Comparison of ENCODE assay signal across 9 cellular contexts in the genomic region with DNA sequence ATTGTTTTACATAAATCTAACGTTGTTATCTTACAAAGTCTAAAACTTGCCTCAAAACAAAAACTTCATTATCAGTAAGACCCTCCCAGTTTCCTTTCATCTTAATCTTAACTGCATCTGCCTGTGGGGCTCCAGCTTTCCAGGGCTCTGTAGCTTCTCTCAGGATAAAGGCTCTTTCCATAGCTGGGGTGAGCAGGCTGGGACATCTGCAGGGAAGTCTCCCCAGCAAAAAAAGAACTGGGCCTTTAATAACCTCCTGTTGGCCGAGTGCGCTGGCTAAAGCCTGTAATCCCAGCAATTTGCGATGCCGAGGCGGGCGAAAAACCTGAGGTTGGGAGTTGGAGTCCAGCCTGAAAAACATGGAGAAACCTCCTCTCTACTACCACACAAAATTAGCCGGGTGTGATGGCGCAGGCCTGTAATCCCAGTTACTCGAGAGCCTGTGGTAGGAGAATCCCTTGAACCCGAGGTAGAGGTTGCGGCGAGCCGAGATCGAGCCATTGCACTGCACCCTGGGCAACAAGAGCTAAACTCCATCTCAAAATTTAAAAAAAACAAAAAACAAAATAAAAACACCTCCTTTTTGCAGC.
DNase-seq lines count a peak whose midpoint lies in the region; TF ChIP-seq lines count a peak whose summit lies in the region.
"Had no signal": no experiment of that assay in that cellular context is flagged by ENCODE, and none has a peak within 500 bp of the region (broad histone marks: within the 10 kb centered on the region; RNA-seq: fewer than 3 reads in every experiment).

No MANE protein-coding gene starts in this region.

- TF ChIP-seq CTCF in fibroblast of mammary gland (conservative IDR thresholded peaks at IDR 0.05; ENCODE audit: control insufficient read depth, insufficient read depth, low read depth, low read length), result no peak
- TF ChIP-seq CTCF in osteoblast (IDR thresholded peaks at IDR 0.05; ENCODE audit: extremely low read depth, low read depth, low read length), result no peak

- peaks cover 4% of the 10 kb centered on the region for H3K4me1 ChIP-seq in osteoblast (ENCODE audit: insufficient read depth, low read length)

- no peaks in the 10 kb centered on the region for H3K9me3 ChIP-seq in osteoblast (ENCODE audit: low read depth, low read length)

- H3K36me3 ChIP-seq in osteoblast (ENCODE audit: insufficient read depth, low read length), result peaks cover 4% of the 10 kb centered on the region

- DNase-seq in Ammon's horn (ENCODE audit: low spot score), result peak; percentile 3
- DNase-seq in RPMI7951 (ENCODE audit: low read depth), result peak; percentile 1
- DNase-seq in fibroblast of mammary gland (ENCODE audit: low read depth), result peak; percentile 2
- DNase-seq in osteoblast (ENCODE audit: insufficient read length, low spot score, missing footprints), result no peak
- DNase-seq in NCI-H526 (lab: John Stamatoyannopoulos, UW), result no peak
- DNase-seq in COLO668 (lab: John Stamatoyannopoulos, UW; ENCODE audit: unreplicated experiment), result no peak
- DNase-seq in H4 (ENCODE audit: low spot score), result no peak
- DNase-seq in RPMI8226, result no peak
- DNase-seq: NCI-H1436 treated with DMSO at 0.1 percent for 48 hours had no signal

- H3K79me2 ChIP-seq in osteoblast (ENCODE audit: insufficient read depth, low read length), result peaks cover 25% of the 10 kb centered on the region

- H3K4me2 ChIP-seq in osteoblast (ENCODE audit: insufficient read depth, low read length), result peak overlapping the region; percentile 95

- no peaks in the 10 kb centered on the region for H4K20me1 ChIP-seq in osteoblast (ENCODE audit: insufficient read depth, low read length)

- peak overlapping the region; percentile 95 for H2AFZ ChIP-seq in osteoblast (ENCODE audit: low read length)

- H3K27ac ChIP-seq in osteoblast (ENCODE audit: low read depth, low read length), result peak overlapping the region; percentile 94

- no peaks in the 10 kb centered on the region for H3K27me3 ChIP-seq in osteoblast (ENCODE audit: insufficient read depth, low read length)

- H3K4me3 ChIP-seq in fibroblast of mammary gland (ENCODE audit: control insufficient read depth, low read depth, low read length) (peak overlapping the region; percentile 66), osteoblast (ENCODE audit: insufficient read depth, low read length) (peak overlapping the region; percentile 82)

Comparison
In these comparisons a context has a peak if more than half of its experiments do, and no peak if none do; other contexts are left out.
1. DNase-seq: peak in Ammon's horn (single experiment), RPMI7951 (single experiment) and fibroblast of mammary gland (single experiment); none in osteoblast (single experiment), NCI-H526 (0 of 2), COLO668 (single experiment), H4 (single experiment) and RPMI8226 (single experiment).